1 cellular context compared by ENCODE assay signal in genomic region chr1:157144509-157144908, GRCh38.
TF ChIP-seq lines count a peak whose summit lies in the region.

No MANE protein-coding gene starts in this region.

TF ChIP-seq in K562, 482 proteins besides CTCF, POLR2A, EP300 and RAD21 (continued from another document):
- no peak for TF ChIP-seq ETS1 (conservative IDR thresholded peaks at IDR 0.05; ENCODE audit: control insufficient read depth, low read depth, low read length)
- no peak for TF ChIP-seq ZZZ3 (IDR thresholded peaks at IDR 0.05)
- no peak for TF ChIP-seq ZNF280A (IDR thresholded peaks at IDR 0.05; ENCODE audit: low read depth, partially characterized antibody)
- no peak for TF ChIP-seq ELF1 (tag; IDR thresholded peaks at IDR 0.05)
- no peak for TF ChIP-seq ZNF133 (CRISPR knock-in tag; IDR thresholded peaks at IDR 0.05)
- no peak for TF ChIP-seq SOX6 (IDR thresholded peaks at IDR 0.05)
- TF ChIP-seq NR4A1 (CRISPR knock-in tag; IDR thresholded peaks at IDR 0.05) = no peak
- no peak for TF ChIP-seq NR4A1 (tag; IDR thresholded peaks at IDR 0.05)
- TF ChIP-seq MXI1 (IDR thresholded peaks at IDR 0.05; ENCODE audit: low read depth, low read length) = no peak
- no peak for TF ChIP-seq E2F3 (CRISPR knock-in tag; IDR thresholded peaks at IDR 0.05)
- TF ChIP-seq CREB3 (tag; conservative IDR thresholded peaks at IDR 0.05; ENCODE audit: low read depth) = no peak
- no peak for TF ChIP-seq ZFPM2 (CRISPR knock-in tag; IDR thresholded peaks at IDR 0.05)
- no peak for TF ChIP-seq ZBTB17 (CRISPR knock-in tag; IDR thresholded peaks at IDR 0.05)
- TF ChIP-seq TCF15 (CRISPR knock-in tag; IDR thresholded peaks at IDR 0.05) = no peak
- TF ChIP-seq CTBP1 (IDR thresholded peaks at IDR 0.05; ENCODE audit: borderline replicate concordance) = no peak
- TF ChIP-seq ZKSCAN1 (IDR thresholded peaks at IDR 0.05; ENCODE audit: low read depth, low read length) = no peak
